Comparison of ENCODE assay signal across 27 cellular contexts in the genomic region with DNA sequence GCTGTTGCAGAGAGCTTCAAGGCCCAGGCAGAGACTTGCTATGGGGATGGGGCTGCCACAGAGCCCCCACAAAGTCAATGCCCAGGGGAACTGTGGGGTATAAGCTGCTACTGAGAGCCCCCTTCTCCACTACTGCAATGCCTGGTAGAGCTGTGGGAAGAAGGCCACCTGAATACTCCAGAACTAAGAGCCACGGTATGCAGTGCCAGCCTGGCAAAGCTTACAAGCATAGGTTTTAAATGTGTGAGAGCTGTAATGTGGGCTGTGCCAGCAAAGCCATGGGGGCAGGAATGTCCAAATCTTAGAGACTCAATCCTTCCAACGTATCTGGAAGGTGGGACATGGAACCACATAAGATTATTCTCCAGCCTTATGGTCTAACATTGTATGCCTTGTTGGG.
"Had no signal": no experiment of that assay in that cellular context is flagged by ENCODE, and none has a peak within 500 bp of the region (broad histone marks: within the 10 kb centered on the region; RNA-seq: fewer than 3 reads in every experiment).

No MANE protein-coding gene starts in this region.

- DNase-seq: naive B cell; naive thymus-derived CD8-positive, alpha-beta T cell; nephron progenitor cell; nucleus accumbens; posterior cingulate gyrus; psoas muscle; right cardiac atrium; spleen; stimulated activated CD4-positive, alpha-beta T cell treated with anti-CD3 and anti-CD28 coated beads, Interleukin-12 subunit alpha, Interleukin-12 subunit beta, amount 100 ng/mL, for 4 hours; stimulated activated CD4-positive, alpha-beta T cell treated with anti-CD3 and anti-CD28 coated beads, Interleukin-1b, Interleukin-23, amount 100 ng/mL, for 48 hours; stimulated activated CD4-positive, alpha-beta T cell treated with anti-CD3 and anti-CD28 coated beads, Interleukin-4, amount 100 ng/mL, for 1 hour; stimulated activated CD4-positive, alpha-beta T cell treated with anti-CD3 and anti-CD28 coated beads, Interleukin-4, amount 100 ng/mL, for 4 hours; stimulated activated CD8-positive, alpha-beta memory T cell treated with anti-CD3 and anti-CD28 coated beads, Interleukin-4, amount 100 ng/mL, for 48 hours; stimulated activated naive CD4-positive, alpha-beta T cell treated with Interleukin-2 at 50 U/mL for 16 hours; stomach; thyroid gland; upper lobe of right lung; uterus had no signal

- ATAC-seq: naive thymus-derived CD8-positive, alpha-beta T cell; natural killer cell treated with Interleukin-12 subunit alpha and Interleukin-12 subunit beta and Interleukin-15 and Interleukin-18, amount 100 ng/mL, for 72 hours; psoas muscle; right cardiac atrium; sciatic nerve; stimulated activated memory B cell treated with anti-CD40 and anti-IgM and Interleukin-4, amounts not matched to agents 10 μg/mL and 1 μg/mL and 100 μg/mL, for 72 hours; upper lobe of right lung had no signal

- H3K27ac ChIP-seq: neutrophil, parathyroid adenoma, psoas muscle, skin epidermis, spleen, stomach, thoracic aorta, thyroid gland, tibial nerve, upper lobe of right lung, uterus had no signal

- H3K36me3 ChIP-seq: neutrophil, stomach, thoracic aorta, thyroid gland, upper lobe of right lung, uterus had no signal

- H3K27me3 ChIP-seq: neutrophil, spleen, stomach, thyroid gland, tibial nerve, upper lobe of right lung, uterus had no signal

- H3K9me3 ChIP-seq: neutrophil, thoracic aorta, thyroid gland, upper lobe of right lung, uterus had no signal

- H3K4me1 ChIP-seq: parathyroid adenoma, psoas muscle, spleen, stomach, thyroid gland, tibial nerve, upper lobe of right lung, uterus had no signal

- H3K4me3 ChIP-seq: psoas muscle, skin epidermis, smooth muscle cell, spleen, stomach, thoracic aorta, thyroid gland, tibial nerve, upper lobe of right lung, uterus had no signal
